ENCODE assay signal across 8 cellular contexts in genomic region chr9:109520475-109521132, GRCh38. TPM values are rescaled to one million over a fixed set of nuclear protein-coding genes. Genes with fewer than 3 reads are reported as not detected.
DNase-seq lines count a peak whose midpoint lies in the region; ATAC-seq and TF ChIP-seq lines count a peak whose summit lies in the region.

No MANE protein-coding gene starts in this region.

- H3K27ac ChIP-seq in parathyroid adenoma = no peak overlapping the region

- H3K9me3 Mint-ChIP-seq in activated CD8-positive, alpha-beta T cell treated with anti-CD3 and anti-CD28 coated beads, Interleukin-2, amount 10 ng/mL, durations not matched to agents 7 days and 5 days (ENCODE audit: insufficient read depth) = no peaks in the 10 kb centered on the region
- peaks cover 0 to 10% (median 0%) of the 10 kb centered on the region in 9 donors for H3K9me3 Mint-ChIP-seq in naive thymus-derived CD8-positive, alpha-beta T cell

- no peaks in the 10 kb centered on the region for H3K27me3 ChIP-seq in parathyroid adenoma (ENCODE audit: control insufficient read depth, insufficient read depth, low read length)

- H3K79me2 ChIP-seq in parathyroid adenoma = no peaks in the 10 kb centered on the region

- no peaks in the 10 kb centered on the region for H3K9me3 ChIP-seq in parathyroid adenoma (ENCODE audit: control insufficient read depth, low read length)

- CTCF ChIA-PET in activated CD8-positive, alpha-beta T cell treated with anti-CD3 and anti-CD28 coated beads, Interleukin-2, amount 10 ng/mL, durations not matched to agents 7 days and 5 days (lab: Charles Lee) = interaction anchor here (0.9 to 1.0 kb wide), 2 partner anchors 19 to 25 kb away, joined by 3 to 5 read pairs; no protein-coding TSS in a partner anchor

- H3K4me3 Mint-ChIP-seq in activated CD8-positive, alpha-beta T cell treated with anti-CD3 and anti-CD28 coated beads, Interleukin-2, amount 10 ng/mL, durations not matched to agents 7 days and 5 days = no peak overlapping the region
- no peak overlapping the region for H3K4me3 Mint-ChIP-seq in naive thymus-derived CD8-positive, alpha-beta T cell

- POLR2A ChIA-PET in activated CD8-positive, alpha-beta T cell treated with anti-CD3 and anti-CD28 coated beads, Interleukin-2, amount 10 ng/mL, durations not matched to agents 7 days and 5 days (lab: Charles Lee) = no interaction called here
- POLR2A ChIA-PET in naive thymus-derived CD8-positive, alpha-beta T cell (lab: Charles Lee) = no interaction called here

- H3K27me3 Mint-ChIP-seq in activated CD8-positive, alpha-beta T cell treated with anti-CD3 and anti-CD28 coated beads, Interleukin-2, amount 10 ng/mL, durations not matched to agents 7 days and 5 days (ENCODE audit: low read depth) = peaks cover 3% of the 10 kb centered on the region
- peaks cover 3 to 16% (median 12%) of the 10 kb centered on the region in 5 donors for H3K27me3 Mint-ChIP-seq in naive thymus-derived CD8-positive, alpha-beta T cell

- no peaks in the 10 kb centered on the region for H3K4me1 ChIP-seq in parathyroid adenoma

- H3K27ac Mint-ChIP-seq in activated CD8-positive, alpha-beta T cell treated with anti-CD3 and anti-CD28 coated beads, Interleukin-2, amount 10 ng/mL, durations not matched to agents 7 days and 5 days = no peak overlapping the region
- peak overlapping the region in 1 of 10 donors; percentile 29 for H3K27ac Mint-ChIP-seq in naive thymus-derived CD8-positive, alpha-beta T cell

- H2AFZ ChIP-seq in parathyroid adenoma = no peak overlapping the region

- no peak overlapping the region for H3K4me2 ChIP-seq in parathyroid adenoma (ENCODE audit: low read length)

- H3K4me3 ChIP-seq in parathyroid adenoma (ENCODE audit: low read depth, low read length) = no peak overlapping the region

- DNase-seq in DMS153 treated with DMSO at 0.1 percent for 48 hours (lab: John Stamatoyannopoulos, UW; ENCODE audit: unreplicated experiment) (peak; percentile 78), GM19240 (ENCODE audit: insufficient read length, low spot score) (peak; percentile 49), NCI-H345 (lab: John Stamatoyannopoulos, UW) (peak; percentile 80), glomerular visceral epithelial cell (ENCODE audit: extremely low spot score) (peak; percentile 73)
- peak; percentile 54 for DNase-seq in activated CD8-positive, alpha-beta T cell treated with anti-CD3 and anti-CD28 coated beads, Interleukin-2, amount 10 ng/mL, durations not matched to agents 7 days and 5 days
- DNase-seq in naive thymus-derived CD8-positive, alpha-beta T cell = no peak

- H3K9ac ChIP-seq in parathyroid adenoma = no peak overlapping the region

- H3K4me1 Mint-ChIP-seq in activated CD8-positive, alpha-beta T cell treated with anti-CD3 and anti-CD28 coated beads, Interleukin-2, amount 10 ng/mL, durations not matched to agents 7 days and 5 days (ENCODE audit: low read depth) = no peaks in the 10 kb centered on the region
- H3K4me1 Mint-ChIP-seq in naive thymus-derived CD8-positive, alpha-beta T cell = peaks cover 0 to 2% (median 0%) of the 10 kb centered on the region in 4 donors

- peak; percentile 91 for ATAC-seq in HG03432 (IDR thresholded peaks at IDR 0.05; ENCODE audit: unreplicated experiment)
- ATAC-seq in activated CD8-positive, alpha-beta T cell treated with anti-CD3 and anti-CD28 coated beads, Interleukin-2, amount 10 ng/mL, durations not matched to agents 7 days and 5 days = peak; percentile 73
- ATAC-seq in naive thymus-derived CD8-positive, alpha-beta T cell = no peak

- H3K36me3 Mint-ChIP-seq in activated CD8-positive, alpha-beta T cell treated with anti-CD3 and anti-CD28 coated beads, Interleukin-2, amount 10 ng/mL, durations not matched to agents 7 days and 5 days (ENCODE audit: low read depth) = no peaks in the 10 kb centered on the region
- H3K36me3 Mint-ChIP-seq in naive thymus-derived CD8-positive, alpha-beta T cell = no peaks in the 10 kb centered on the region

- H3K36me3 ChIP-seq in parathyroid adenoma (ENCODE audit: control insufficient read depth, insufficient read depth, low read length) = no peaks in the 10 kb centered on the region

- TF ChIP-seq CTCF in parathyroid adenoma (IDR thresholded peaks at IDR 0.05) = peak; percentile 70

RNA-seq across cellular contexts. Expression of gene PTPN3, which starts 22.5 kb away (rescaled TPM):
- total RNA-seq in activated CD8-positive, alpha-beta T cell treated with anti-CD3 and anti-CD28 coated beads, Interleukin-2, amount 10 ng/mL, durations not matched to agents 7 days and 5 days = under 1 TPM in 1 of 2 experiments, not detected in 1; 0.03 TPM
- total RNA-seq in naive thymus-derived CD8-positive, alpha-beta T cell = not detected
- not detected for polyA plus RNA-seq in naive thymus-derived CD8-positive, alpha-beta T cell

Comparison
In these comparisons a context has a peak if more than half of its experiments do, and no peak if none do; other contexts are left out.
1. DNase-seq: peak in DMS153 treated with DMSO at 0.1 percent for 48 hours (single experiment), GM19240 (single experiment), NCI-H345 (single experiment), activated CD8-positive, alpha-beta T cell treated with anti-CD3 and anti-CD28 coated beads, Interleukin-2, amount 10 ng/mL, durations not matched to agents 7 days and 5 days (single experiment) and glomerular visceral epithelial cell (single experiment); none in naive thymus-derived CD8-positive, alpha-beta T cell (0 of 10).
2. ATAC-seq: peak in HG03432 (single experiment) and activated CD8-positive, alpha-beta T cell treated with anti-CD3 and anti-CD28 coated beads, Interleukin-2, amount 10 ng/mL, durations not matched to agents 7 days and 5 days (single experiment); none in naive thymus-derived CD8-positive, alpha-beta T cell (0 of 2).